11 cellular contexts compared by ENCODE assay signal in genomic region chr14:102295301-102295700, GRCh38. TPM values are rescaled to one million over a fixed set of nuclear protein-coding genes. Genes with fewer than 3 reads are reported as not detected.
DNase-seq lines count a peak whose midpoint lies in the region; FAIRE-seq lines count a peak whose summit lies in the region.
"Had no signal": no experiment of that assay in that cellular context is flagged by ENCODE, and none has a peak within 500 bp of the region (broad histone marks: within the 10 kb centered on the region; RNA-seq: fewer than 3 reads in every experiment).

No MANE protein-coding gene starts in this region.

- FAIRE-seq in frontal cortex (lab: Jason Lieb, UNC), result no peak

- DNase-seq in D341Med (ENCODE audit: low spot score) (peak; percentile 40), NAMALWA (ENCODE audit: low spot score) (peak; percentile 51), midbrain (lab: John Stamatoyannopoulos, UW) (peak; percentile 20), GF-D8 (lab: John Stamatoyannopoulos, UW) (no peak), frontal cortex (ENCODE audit: low spot score in 2 of 2) (no peak), occipital lobe (lab: John Stamatoyannopoulos, UW) (no peak)
- DNase-seq in activated CD4-positive, alpha-beta T cell treated with anti-CD3 and anti-CD28 coated beads for 48 hours, result no peak
- DNase-seq: activated CD8-positive, alpha-beta memory T cell treated with anti-CD3 and anti-CD28 coated beads, Interleukin-2, amount 10 ng/mL, durations not matched to agents 7 days and 5 days; NCI-H2081 had no signal

- H3K27ac ChIP-seq in cingulate gyrus (ENCODE audit: low read depth, low read length), result peak overlapping the region; percentile 34
- H3K27ac ChIP-seq: SK-N-MC had no signal

RNA-seq across cellular contexts. Expression of gene MOK, which starts 9.7 kb away (rescaled TPM):
- total RNA-seq in frontal cortex (26.5 TPM), occipital lobe (28.1 TPM)

RNA-seq across cellular contexts. Expression of gene ZNF839, which starts 24.2 kb away (rescaled TPM):
- total RNA-seq in frontal cortex, result 12.6 TPM
- 12.6 TPM for total RNA-seq in occipital lobe

Comparison
In these comparisons a context has a peak if more than half of its experiments do, and no peak if none do; other contexts are left out.
1. DNase-seq: peak in D341Med (single experiment), NAMALWA (single experiment) and midbrain (single experiment); none in GF-D8 (single experiment), frontal cortex (0 of 2), occipital lobe (single experiment) and activated CD4-positive, alpha-beta T cell treated with anti-CD3 and anti-CD28 coated beads for 48 hours (single experiment).